ENCODE assay signal across 24 cellular contexts in genomic region chr13:71773534-71773933, GRCh38.
DNase-seq lines count a peak whose midpoint lies in the region; ATAC-seq, FAIRE-seq and TF ChIP-seq lines count a peak whose summit lies in the region.
"Had no signal": no experiment of that assay in that cellular context is flagged by ENCODE, and none has a peak within 500 bp of the region (broad histone marks: within the 10 kb centered on the region; RNA-seq: fewer than 3 reads in every experiment).

No MANE protein-coding gene starts in this region.

- FAIRE-seq in islet of Langerhans (lab: Jason Lieb, UNC) (peak; percentile 33), pancreas (lab: Jason Lieb, UNC) (peak; percentile 78)
- FAIRE-seq: GM19239, HTR-8/SVneo had no signal

- no peak overlapping the region for H3K27ac Mint-ChIP-seq in immature natural killer cell
- H3K27ac Mint-ChIP-seq: B cell; CD8-positive, alpha-beta T cell had no signal

- DNase-seq in HT-29 (ENCODE audit: low spot score) (peak; percentile 7), WERI-Rb-1 (no peak), pancreas (no peak), head of caudate nucleus (no peak), immature natural killer cell (no peak)
- DNase-seq: Caco-2; CD8-positive, alpha-beta T cell; DMS 273 treated with DMSO at 0.1 percent for 48 hours; KBM-7; MG63; NCI-H1694; NCI-H2029 treated with DMSO at 0.1 percent for 48 hours; NCI-H446 treated with DMSO at 0.1 percent for 48 hours; NCI-H526; SHP77 had no signal

- H3K36me3 ChIP-seq in WERI-Rb-1 (no peaks in the 10 kb centered on the region), pancreas (no peaks in the 10 kb centered on the region)
- H3K36me3 ChIP-seq: MG63 had no signal

- H3K27me3 ChIP-seq in WERI-Rb-1 (ENCODE audit: insufficient read depth, low read depth, severe bottlenecking): no peaks in the 10 kb centered on the region
- no peaks in the 10 kb centered on the region for H3K27me3 ChIP-seq in pancreas
- H3K27me3 ChIP-seq: MG63 had no signal

- no peaks in the 10 kb centered on the region for H3K9me3 ChIP-seq in WERI-Rb-1 (ENCODE audit: severe bottlenecking)
- no peaks in the 10 kb centered on the region for H3K9me3 ChIP-seq in pancreas
- H3K9me3 ChIP-seq: Caco-2, MG63 had no signal

- H3K36me3 Mint-ChIP-seq in immature natural killer cell: no peaks in the 10 kb centered on the region
- H3K36me3 Mint-ChIP-seq: CD8-positive, alpha-beta T cell had no signal

- ATAC-seq in pancreas: peak in 1 of 4 donors; percentile 17
- ATAC-seq in HG02610 (IDR thresholded peaks at IDR 0.05; ENCODE audit: unreplicated experiment): no peak
- ATAC-seq: CD8-positive, alpha-beta T cell; HCT116; Panc1 had no signal

- H3K4me1 Mint-ChIP-seq in immature natural killer cell: no peaks in the 10 kb centered on the region
- H3K4me1 Mint-ChIP-seq: B cell had no signal

- 37 to 40% methylated on average over 4 of the region's 4 CpGs for WGBS in pancreas, 2 donors

- H3K27me3 Mint-ChIP-seq in immature natural killer cell (ENCODE audit: low read depth in 3 of 3): no peaks in the 10 kb centered on the region
- H3K27me3 Mint-ChIP-seq: B cell had no signal

- peaks cover 0 to 9% (median 0%) of the 10 kb centered on the region in 6 donors for H3K9me3 Mint-ChIP-seq in immature natural killer cell
- H3K9me3 Mint-ChIP-seq: CD8-positive, alpha-beta T cell had no signal

- H3K27ac ChIP-seq in WERI-Rb-1 (0 out of 2 replicates have a peak overlapping the region, but pooled peaks have one; percentile 2), pancreas (no peak overlapping the region)
- H3K27ac ChIP-seq: C4-2B, RWPE1 had no signal

- intact Hi-C loops in pancreas (cut with DNase I): no loop called here
- intact Hi-C loops in head of caudate nucleus (cut with DNase I): no loop called here

- H3K4me3 Mint-ChIP-seq in immature natural killer cell: no peak overlapping the region
- H3K4me3 Mint-ChIP-seq: B cell; CD8-positive, alpha-beta T cell had no signal

- TF ChIP-seq CTCF in WERI-Rb-1 (IDR thresholded peaks at IDR 0.05; ENCODE audit: low read depth, low read length) (no peak), pancreas (IDR thresholded peaks at IDR 0.05) (no peak)

- no peak overlapping the region for H3K4me3 ChIP-seq in WERI-Rb-1 (ENCODE audit: low read depth, low read length)
- H3K4me3 ChIP-seq in pancreas: no peak overlapping the region
- H3K4me3 ChIP-seq: MG63 had no signal

- peaks cover 4 to 13% (median 5%) of the 10 kb centered on the region in 3 donors for H3K4me1 ChIP-seq in pancreas
